ENCODE assay signal across 11 cellular contexts in the genomic region with DNA sequence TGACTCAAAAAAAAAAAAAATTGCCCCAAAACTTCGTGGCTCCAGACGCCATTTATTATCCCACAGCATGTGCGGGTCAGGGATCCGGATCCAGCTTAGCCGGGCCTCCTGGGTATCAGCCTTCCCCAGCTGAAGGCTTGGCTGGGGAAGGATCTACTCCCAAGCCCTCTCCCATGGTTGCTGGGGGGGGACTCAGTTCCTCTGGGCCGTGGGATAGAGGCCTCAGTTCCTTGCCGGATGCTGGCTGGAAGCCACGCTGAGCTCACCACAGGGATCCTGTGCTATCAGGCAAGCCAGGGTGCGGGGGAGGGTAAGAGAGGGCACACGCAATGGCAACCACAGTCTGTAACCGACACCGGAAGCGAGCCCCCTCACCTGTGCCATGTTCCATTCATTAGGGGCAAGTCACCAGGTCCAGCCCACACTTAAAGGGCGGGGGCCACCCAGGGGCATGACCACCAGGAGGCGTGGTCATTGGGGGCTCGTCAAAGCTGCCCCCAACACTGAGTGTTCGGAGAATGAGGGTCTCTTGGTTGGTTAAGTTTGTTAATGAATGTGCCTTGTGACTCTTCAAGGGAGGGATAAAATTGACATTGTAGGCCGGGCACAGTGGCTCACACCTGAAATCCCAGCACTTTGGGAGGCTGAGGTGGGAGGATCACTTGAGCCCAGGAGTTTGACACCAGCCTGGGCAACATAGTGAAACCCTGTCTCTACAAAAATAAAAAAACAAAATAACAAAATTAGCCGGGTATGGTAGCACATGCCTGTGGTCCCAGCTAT.
DNase-seq lines count a peak whose midpoint lies in the region; ATAC-seq and TF ChIP-seq lines count a peak whose summit lies in the region.
"Had no signal": no experiment of that assay in that cellular context is flagged by ENCODE, and none has a peak within 500 bp of the region (broad histone marks: within the 10 kb centered on the region; RNA-seq: fewer than 3 reads in every experiment).

No MANE protein-coding gene starts in this region.

- WGBS in H9 (ENCODE audit: extremely low coverage, insufficient read length, low lambda C conversion rate): no CpG with 5 or more reads among the region's 19 CpGs
- WGBS in mesenchymal stem cell: 71% methylated on average over 18 of the region's 19 CpGs

- H2BK20ac ChIP-seq in H9 (ENCODE audit: low read depth, low read length, poor library complexity, severe bottlenecking): no peak overlapping the region

- H3K4me3 Mint-ChIP-seq in H9: no peak overlapping the region
- no peak overlapping the region for H3K4me3 Mint-ChIP-seq in brain

- no peak overlapping the region; a peak in 1 of 7 replicates for H3K27ac Mint-ChIP-seq in H9
- H3K27ac Mint-ChIP-seq in brain: peak overlapping the region in 4 of 5 experiments; percentile 21 to 82 (median 72)

- DNase-seq in AG10803 (ENCODE audit: low read depth) (peak; percentile 42), H9 (no peak), mesenchymal stem cell (peak; percentile 70), NCI-H524 (lab: John Stamatoyannopoulos, UW) (no peak)
- no peak for DNase-seq in stimulated activated naive CD4-positive, alpha-beta T cell treated with Interleukin-2 at 50 U/mL for 16 hours (lab: John Stamatoyannopoulos, UW)
- no peak for DNase-seq in central memory CD4-positive, alpha-beta T cell
- DNase-seq: stimulated activated CD4-positive, alpha-beta T cell treated with anti-CD3 and anti-CD28 coated beads, Interleukin-4, amount 100 ng/mL, for 1 hour had no signal

- H3K14ac ChIP-seq in H9 (ENCODE audit: insufficient read depth, low read length) (peak overlapping the region; percentile 64; the same call in 1 of the 2 replicates), mesenchymal stem cell (ENCODE audit: low read length in 2 of 2) (no peak overlapping the region)

- no peak overlapping the region for H2AFZ ChIP-seq in H9 (ENCODE audit: low read length)
- no peak overlapping the region for H2AFZ ChIP-seq in mesenchymal stem cell (ENCODE audit: low read depth, low read length)

- H2BK15ac ChIP-seq in H9 (ENCODE audit: low read depth, low read length) (no peak overlapping the region), mesenchymal stem cell (ENCODE audit: low read depth, poor library complexity, severe bottlenecking) (peak overlapping the region; percentile 77)

- H3K18ac ChIP-seq in H9 (ENCODE audit: insufficient read length, low read depth, low read length) (no peak overlapping the region), mesenchymal stem cell (ENCODE audit: low read depth in 1 of 2, low read length in 2 of 2) (peak overlapping the region; percentile 45 to 93)

- H3K4me3 ChIP-seq in AG10803 (ENCODE audit: low read length) (no peak overlapping the region), mesenchymal stem cell (ENCODE audit: insufficient read depth in 1 of 2, low read depth in 1 of 2, low read length in 2 of 2) (no peak overlapping the region)
- H3K4me3 ChIP-seq: ascending aorta had no signal

- H3K4me1 Mint-ChIP-seq in H9 (peaks cover 16% of the 10 kb centered on the region in 2 experiments), brain (peaks cover 18% of the 10 kb centered on the region)

- no peak overlapping the region for H3K23ac ChIP-seq in H9 (ENCODE audit: insufficient read length, low read depth, low read length)
- no peak overlapping the region for H3K23ac ChIP-seq in mesenchymal stem cell (ENCODE audit: low read length in 2 of 2)

- H4K8ac ChIP-seq in H9 (replicated peaks; ENCODE audit: insufficient read length, low read depth, low read length): no peak overlapping the region
- H4K8ac ChIP-seq in mesenchymal stem cell (ENCODE audit: low read length): peak overlapping the region; percentile 21

- H3K4ac ChIP-seq in H9 (ENCODE audit: low read depth, low read length) (no peak overlapping the region), mesenchymal stem cell (ENCODE audit: low read depth in 1 of 2, low read length in 2 of 2) (peak overlapping the region in 1 of 2 experiments; percentile 13)

- H2AK5ac ChIP-seq in H9 (ENCODE audit: insufficient read length, low read length) (no peak overlapping the region), mesenchymal stem cell (ENCODE audit: low read length, severe bottlenecking) (peak overlapping the region; percentile 57)

- H3K9me3 ChIP-seq in H9 (ENCODE audit: control insufficient read depth, low read depth, low read length): no peaks in the 10 kb centered on the region
- no peaks in the 10 kb centered on the region for H3K9me3 ChIP-seq in mesenchymal stem cell (ENCODE audit: control insufficient read depth, low read length)
- H3K9me3 ChIP-seq: ascending aorta had no signal

- no peaks in the 10 kb centered on the region for H3K79me2 ChIP-seq in H9 (ENCODE audit: insufficient read depth, low read length)

- no peak for ATAC-seq in GM21825 (IDR thresholded peaks at IDR 0.05; ENCODE audit: unreplicated experiment)

- no peak overlapping the region for H3K9ac ChIP-seq in H9 (ENCODE audit: extremely low read depth, insufficient read length, low read length)
- no peak overlapping the region for H3K9ac ChIP-seq in mesenchymal stem cell (ENCODE audit: low read length)
- H3K9ac ChIP-seq: KMS-11 had no signal

- no peaks in the 10 kb centered on the region for H3K23me2 ChIP-seq in H9 (ENCODE audit: insufficient read length, low read depth, low read length, poor library complexity, severe bottlenecking)

- H3K79me1 ChIP-seq in H9 (ENCODE audit: insufficient read depth, low read depth, low read length, poor library complexity, severe bottlenecking): no peaks in the 10 kb centered on the region
- H3K79me1 ChIP-seq in mesenchymal stem cell (replicated peaks; ENCODE audit: low read length, poor library complexity, severe bottlenecking): peaks cover 10% of the 10 kb centered on the region

- no peak overlapping the region for H3T11ph ChIP-seq in H9 (ENCODE audit: low read length)

- H3K4me2 ChIP-seq in H9 (ENCODE audit: insufficient read depth, insufficient read length, low read length): no peak overlapping the region
- H3K4me2 ChIP-seq in mesenchymal stem cell (ENCODE audit: low read length, poor library complexity, severe bottlenecking): no peak overlapping the region
- H3K4me2 ChIP-seq: KMS-11 had no signal

- H2BK12ac ChIP-seq in H9 (ENCODE audit: insufficient read length, low read depth, low read length) (no peak overlapping the region), mesenchymal stem cell (ENCODE audit: low read length in 2 of 2) (peak overlapping the region in 1 of 2 experiments; percentile 92)

- TF ChIP-seq CTCF in AG10803 (conservative IDR thresholded peaks at IDR 0.05; ENCODE audit: low read length) (no peak), H9 (conservative IDR thresholded peaks at IDR 0.05) (0 out of 3 replicates have a peak, but pooled peaks have one; percentile 12), brain (conservative IDR thresholded peaks at IDR 0.05) (no peak)

- no peak overlapping the region for H4K91ac ChIP-seq in H9 (ENCODE audit: insufficient read length, low read depth, low read length)
- peak overlapping the region; percentile 64 for H4K91ac ChIP-seq in mesenchymal stem cell (ENCODE audit: low read length)

- peaks cover 0 to 6% of the 10 kb centered on the region in 2 experiments for H3K36me3 ChIP-seq in mesenchymal stem cell (ENCODE audit: control insufficient read depth in 1 of 2, insufficient read depth in 2 of 2, low read depth in 1 of 2, low read length in 2 of 2)
- H3K36me3 ChIP-seq: ascending aorta had no signal

- no peak overlapping the region for H3K27ac ChIP-seq in H9 (ENCODE audit: insufficient read length, low read depth, low read length)
- H3K27ac ChIP-seq in mesenchymal stem cell (ENCODE audit: low read length, poor library complexity, severe bottlenecking): no peak overlapping the region
- H3K27ac ChIP-seq: ascending aorta, KMS-11 had no signal

- H2BK120ac ChIP-seq in H9 (ENCODE audit: low read depth, low read length, poor library complexity, severe bottlenecking) (no peak overlapping the region), mesenchymal stem cell (ENCODE audit: low read depth, low read length) (peak overlapping the region; percentile 61)

- H3K9me3 Mint-ChIP-seq in H9: no peaks in the 10 kb centered on the region; a peak in 1 of 5 replicates
- H3K9me3 Mint-ChIP-seq in brain: no peaks in the 10 kb centered on the region

- H3K27me3 ChIP-seq in H9 (ENCODE audit: insufficient read depth, low read length) (no peaks in the 10 kb centered on the region), mesenchymal stem cell (ENCODE audit: control insufficient read depth in 1 of 2, insufficient read depth in 1 of 2, low read length in 2 of 2) (no peaks in the 10 kb centered on the region)
- H3K27me3 ChIP-seq: ascending aorta had no signal

- H3K36me3 Mint-ChIP-seq in H9 (ENCODE audit: insufficient read depth in 1 of 3, low read depth in 3 of 3) (no peaks in the 10 kb centered on the region), brain (no peaks in the 10 kb centered on the region)

- no peaks in the 10 kb centered on the region for H4K20me1 ChIP-seq in H9 (ENCODE audit: control insufficient read depth, insufficient read depth, insufficient read length)

- no peak overlapping the region for H4K5ac ChIP-seq in H9 (ENCODE audit: insufficient read length, low read depth, low read length)

- H3K27me3 Mint-ChIP-seq in H9 (ENCODE audit: low read depth) (peaks cover 5% of the 10 kb centered on the region; the same call in 1 of the 2 replicates), brain (no peaks in the 10 kb centered on the region)

- H2BK5ac ChIP-seq in H9 (ENCODE audit: insufficient read length, low read length): no peak overlapping the region
- no peak overlapping the region for H2BK5ac ChIP-seq in mesenchymal stem cell (ENCODE audit: low read depth, low read length, poor library complexity, severe bottlenecking)

- H3K4me1 ChIP-seq in H9 (ENCODE audit: insufficient read depth, low read length) (peaks cover 3% of the 10 kb centered on the region; the same call in 1 of the 2 replicates), mesenchymal stem cell (ENCODE audit: control insufficient read depth, insufficient read depth, low read depth, low read length) (peaks cover 44% of the 10 kb centered on the region)
- H3K4me1 ChIP-seq: ascending aorta had no signal

- H3K56ac ChIP-seq in H9 (ENCODE audit: insufficient read length, low read depth, low read length): no peak overlapping the region

Comparison
In these comparisons a context has a peak if more than half of its experiments do, and no peak if none do; other contexts are left out.
1. DNase-seq: peak in AG10803 (single experiment) and mesenchymal stem cell (single experiment); none in H9 (single experiment), NCI-H524 (0 of 2), stimulated activated naive CD4-positive, alpha-beta T cell treated with Interleukin-2 at 50 U/mL for 16 hours (single experiment) and central memory CD4-positive, alpha-beta T cell (single experiment).
2. H3K27ac Mint-ChIP-seq: peak in brain (4 of 5); none in H9 (0 of 3).